9 cellular contexts compared by ENCODE assay signal in the genomic region with DNA sequence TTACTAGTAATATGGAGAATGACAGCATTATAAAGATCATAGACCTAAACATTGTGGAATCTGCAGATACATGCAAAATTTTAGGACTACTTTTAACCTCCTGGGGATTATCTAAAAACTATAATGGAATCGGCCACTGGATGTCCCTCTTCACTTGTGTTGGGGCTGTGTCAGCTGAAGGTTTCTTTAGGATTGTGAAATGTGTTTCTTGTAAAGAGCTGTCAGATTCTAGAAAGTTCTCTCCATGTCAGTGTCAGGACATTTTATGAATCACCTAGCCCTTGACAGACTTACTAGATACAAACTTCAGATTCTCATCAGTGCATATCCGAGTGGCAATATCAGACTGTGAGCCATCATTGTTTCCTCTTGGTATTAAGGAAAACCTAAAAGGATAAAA.
DNase-seq lines count a peak whose midpoint lies in the region; FAIRE-seq and TF ChIP-seq lines count a peak whose summit lies in the region.
"Had no signal": no experiment of that assay in that cellular context is flagged by ENCODE, and none has a peak within 500 bp of the region (broad histone marks: within the 10 kb centered on the region; RNA-seq: fewer than 3 reads in every experiment).

No MANE protein-coding gene starts in this region.

- no peaks in the 10 kb centered on the region for H4K20me1 ChIP-seq in keratinocyte (ENCODE audit: control insufficient read depth, extremely low read depth, insufficient read depth, low read length)

- H3K27ac ChIP-seq in VCaP: no peak overlapping the region
- no peak overlapping the region for H3K27ac ChIP-seq in keratinocyte (ENCODE audit: control insufficient read depth, insufficient read depth, low read length)
- H3K27ac ChIP-seq: parathyroid adenoma had no signal

- no peaks in the 10 kb centered on the region for H3K27me3 Mint-ChIP-seq in activated T-cell treated with anti-CD3 and anti-CD28 coated beads, Interleukin-2, amount 50 U/mL, for 24 hours

- H3K4me3 ChIP-seq in keratinocyte (ENCODE audit: control insufficient read depth in 2 of 3, extremely low read depth in 1 of 3, insufficient read depth in 2 of 3, low read depth in 1 of 3, low read length in 3 of 3): no peak overlapping the region

- peak; percentile 64 for TF ChIP-seq CTCF in VCaP (conservative IDR thresholded peaks at IDR 0.05)
- TF ChIP-seq CTCF in keratinocyte (optimal IDR thresholded peaks at IDR 0.05 in 1 of 3, IDR thresholded peaks at IDR 0.05 in 1 of 3, conservative IDR thresholded peaks at IDR 0.05 in 1 of 3; ENCODE audit: extremely low read depth in 1 of 3, insufficient read depth in 2 of 3, low read length in 3 of 3): peak in 2 of 3 experiments; percentile 13 to 28

- dilution Hi-C loops in keratinocyte (cut with MboI; ENCODE audit: extremely low pct_ligation_motif_present, low sequenced_read_pairs): no loop called here

- no peak for FAIRE-seq in keratinocyte (lab: Jason Lieb, UNC)

- no peaks in the 10 kb centered on the region for H3K27me3 ChIP-seq in keratinocyte (ENCODE audit: control insufficient read depth, extremely low read depth, insufficient read depth, low read length)

- peak; percentile 59 for DNase-seq in COLO829 (ENCODE audit: low spot score)
- peak; percentile 25 for DNase-seq in Kasumi-1 (lab: John Stamatoyannopoulos, UW)
- no peak for DNase-seq in keratinocyte (ENCODE audit: low read depth, low spot score)
- DNase-seq in dedifferentiated amniotic fluid mesenchymal stem cell (ENCODE audit: extremely low spot score): no peak
- DNase-seq in NCI-H1930 (lab: John Stamatoyannopoulos, UW): no peak
- no peak for DNase-seq in activated CD8-positive, alpha-beta memory T cell treated with anti-CD3 and anti-CD28 coated beads, Interleukin-2, amount 50 U/mL, for 48 hours
- no peak for DNase-seq in activated T-cell treated with anti-CD3 and anti-CD28 coated beads, Interleukin-2, amount 50 U/mL, for 24 hours

- H3K4me3 Mint-ChIP-seq in activated T-cell treated with anti-CD3 and anti-CD28 coated beads, Interleukin-2, amount 50 U/mL, for 24 hours: no peak overlapping the region

- H3K4me1 ChIP-seq in keratinocyte (ENCODE audit: control insufficient read depth, extremely low read depth, insufficient read depth, low read length): no peaks in the 10 kb centered on the region
- H3K4me1 ChIP-seq: parathyroid adenoma had no signal

- H3K9ac ChIP-seq in keratinocyte (ENCODE audit: control insufficient read depth, extremely low read depth, insufficient read depth, low read length): no peak overlapping the region
- H3K9ac ChIP-seq: parathyroid adenoma had no signal

- H3K36me3 Mint-ChIP-seq in activated T-cell treated with anti-CD3 and anti-CD28 coated beads, Interleukin-2, amount 50 U/mL, for 24 hours (ENCODE audit: low read depth): no peaks in the 10 kb centered on the region

- H3K79me2 ChIP-seq in keratinocyte (ENCODE audit: control insufficient read depth, insufficient read depth, low read length): no peaks in the 10 kb centered on the region
- H3K79me2 ChIP-seq: parathyroid adenoma had no signal

- H3K4me2 ChIP-seq in keratinocyte (ENCODE audit: control insufficient read depth, extremely low read depth, insufficient read depth, low read depth, low read length): no peak overlapping the region

- no peaks in the 10 kb centered on the region for H3K4me1 Mint-ChIP-seq in activated T-cell treated with anti-CD3 and anti-CD28 coated beads, Interleukin-2, amount 50 U/mL, for 24 hours (ENCODE audit: low read depth)

- no peaks in the 10 kb centered on the region for H3K9me1 ChIP-seq in keratinocyte (ENCODE audit: control insufficient read depth, extremely low read depth, insufficient read depth, low read length)

- H3K9me3 ChIP-seq in keratinocyte (ENCODE audit: control insufficient read depth, low read depth, low read length): no peaks in the 10 kb centered on the region

- H3K36me3 ChIP-seq in keratinocyte (ENCODE audit: control insufficient read depth in 2 of 2, extremely low read depth in 1 of 2, insufficient read depth in 2 of 2, low read length in 2 of 2): peaks cover 0 to 2% of the 10 kb centered on the region in 2 experiments

- no peak overlapping the region for H2AFZ ChIP-seq in keratinocyte (ENCODE audit: control insufficient read depth, low read length)
- H2AFZ ChIP-seq: parathyroid adenoma had no signal

- peaks cover 8% of the 10 kb centered on the region for H3K9me3 Mint-ChIP-seq in activated T-cell treated with anti-CD3 and anti-CD28 coated beads, Interleukin-2, amount 50 U/mL, for 24 hours

- no peak overlapping the region for H3K27ac Mint-ChIP-seq in activated T-cell treated with anti-CD3 and anti-CD28 coated beads, Interleukin-2, amount 50 U/mL, for 24 hours

Comparison
In these comparisons a context has a peak if more than half of its experiments do, and no peak if none do; other contexts are left out.
1. DNase-seq: peak in COLO829 (single experiment) and Kasumi-1 (2 of 2); none in keratinocyte (single experiment), dedifferentiated amniotic fluid mesenchymal stem cell (single experiment), NCI-H1930 (0 of 2), activated CD8-positive, alpha-beta memory T cell treated with anti-CD3 and anti-CD28 coated beads, Interleukin-2, amount 50 U/mL, for 48 hours (single experiment) and activated T-cell treated with anti-CD3 and anti-CD28 coated beads, Interleukin-2, amount 50 U/mL, for 24 hours (single experiment).